In genomic region chr2:3223080-3223923, GRCh38 we compare ENCODE assay signal across 8 cellular contexts.
DNase-seq lines count a peak whose midpoint lies in the region; ATAC-seq and TF ChIP-seq lines count a peak whose summit lies in the region.

No MANE protein-coding gene starts in this region.

- H3K27me3 Mint-ChIP-seq in naive thymus-derived CD8-positive, alpha-beta T cell: no peaks in the 10 kb centered on the region

- H3K36me3 ChIP-seq in tibial nerve: peaks cover 0 to 12% (median 0%) of the 10 kb centered on the region in 3 donors

- peak overlapping the region; percentile 73 to 96 (median 94) for H3K27ac Mint-ChIP-seq in naive thymus-derived CD8-positive, alpha-beta T cell

- TF ChIP-seq CTCF in tibial nerve (IDR thresholded peaks at IDR 0.05): no peak

- no peak overlapping the region for H3K4me3 ChIP-seq in tibial nerve

- H3K4me3 Mint-ChIP-seq in naive thymus-derived CD8-positive, alpha-beta T cell: peak overlapping the region in 6 of 10 donors; percentile 23 to 61 (median 42)

- peaks cover 0 to 43% (median 31%) of the 10 kb centered on the region in 9 donors for H3K9me3 Mint-ChIP-seq in naive thymus-derived CD8-positive, alpha-beta T cell

- H3K9me3 ChIP-seq in tibial nerve: peaks cover 0 to 58% (median 2%) of the 10 kb centered on the region in 4 donors

- ATAC-seq in GM19468 (IDR thresholded peaks at IDR 0.05; ENCODE audit: extremely low read depth, unreplicated experiment) (peak; percentile 77), HG03558 (IDR thresholded peaks at IDR 0.05; ENCODE audit: extremely low read depth, unreplicated experiment) (peak; percentile 95)
- ATAC-seq in naive thymus-derived CD8-positive, alpha-beta T cell: peak; percentile 70 to 77

- H3K4me1 Mint-ChIP-seq in naive thymus-derived CD8-positive, alpha-beta T cell: peaks cover 16 to 32% (median 27%) of the 10 kb centered on the region in 4 donors

- no peak for TF ChIP-seq EP300 in tibial nerve (IDR thresholded peaks at IDR 0.05)

- TF ChIP-seq POLR2A in tibial nerve (IDR thresholded peaks at IDR 0.05): no peak

- no peaks in the 10 kb centered on the region for H3K4me1 ChIP-seq in tibial nerve

- POLR2A ChIA-PET in naive thymus-derived CD8-positive, alpha-beta T cell (lab: Charles Lee): no interaction called here

- H3K36me3 Mint-ChIP-seq in naive thymus-derived CD8-positive, alpha-beta T cell: peaks cover 2 to 25% (median 22%) of the 10 kb centered on the region in 3 donors

- no peak overlapping the region for H3K27ac ChIP-seq in tibial nerve

- DNase-seq in activated T-helper 1 cell treated with Interleukin-2 at 50 U/mL for 16 hours (ENCODE audit: low read depth) (peak; percentile 33), NCI-H1436 (lab: John Stamatoyannopoulos, UW) (no peak), NCI-H2196 treated with DMSO at 0.1 percent for 48 hours (lab: John Stamatoyannopoulos, UW; ENCODE audit: unreplicated experiment) (no peak), tibial nerve (ENCODE audit: low spot score in 2 of 2) (no peak), NCI-H146 treated with DMSO at 0.1 percent for 48 hours (lab: John Stamatoyannopoulos, UW; ENCODE audit: unreplicated experiment) (no peak)
- peak in 8 of 10 donors; percentile 5 to 41 (median 16) for DNase-seq in naive thymus-derived CD8-positive, alpha-beta T cell

- 73 to 75% methylated on average over 18 of the region's 18 CpGs for WGBS in tibial nerve, 2 donors

- no peaks in the 10 kb centered on the region for H3K27me3 ChIP-seq in tibial nerve

Comparison
In these comparisons a context has a peak if more than half of its experiments do, and no peak if none do; other contexts are left out.
1. DNase-seq: peak in activated T-helper 1 cell treated with Interleukin-2 at 50 U/mL for 16 hours (single experiment) and naive thymus-derived CD8-positive, alpha-beta T cell (8 of 10); none in NCI-H1436 (single experiment), NCI-H2196 treated with DMSO at 0.1 percent for 48 hours (single experiment), tibial nerve (0 of 2) and NCI-H146 treated with DMSO at 0.1 percent for 48 hours (single experiment).
2. Peak in every context shown above with its lines, with median percentiles within 50 percentile points of each other: ATAC-seq.